8 cellular contexts compared by ENCODE assay signal in the genomic region with DNA sequence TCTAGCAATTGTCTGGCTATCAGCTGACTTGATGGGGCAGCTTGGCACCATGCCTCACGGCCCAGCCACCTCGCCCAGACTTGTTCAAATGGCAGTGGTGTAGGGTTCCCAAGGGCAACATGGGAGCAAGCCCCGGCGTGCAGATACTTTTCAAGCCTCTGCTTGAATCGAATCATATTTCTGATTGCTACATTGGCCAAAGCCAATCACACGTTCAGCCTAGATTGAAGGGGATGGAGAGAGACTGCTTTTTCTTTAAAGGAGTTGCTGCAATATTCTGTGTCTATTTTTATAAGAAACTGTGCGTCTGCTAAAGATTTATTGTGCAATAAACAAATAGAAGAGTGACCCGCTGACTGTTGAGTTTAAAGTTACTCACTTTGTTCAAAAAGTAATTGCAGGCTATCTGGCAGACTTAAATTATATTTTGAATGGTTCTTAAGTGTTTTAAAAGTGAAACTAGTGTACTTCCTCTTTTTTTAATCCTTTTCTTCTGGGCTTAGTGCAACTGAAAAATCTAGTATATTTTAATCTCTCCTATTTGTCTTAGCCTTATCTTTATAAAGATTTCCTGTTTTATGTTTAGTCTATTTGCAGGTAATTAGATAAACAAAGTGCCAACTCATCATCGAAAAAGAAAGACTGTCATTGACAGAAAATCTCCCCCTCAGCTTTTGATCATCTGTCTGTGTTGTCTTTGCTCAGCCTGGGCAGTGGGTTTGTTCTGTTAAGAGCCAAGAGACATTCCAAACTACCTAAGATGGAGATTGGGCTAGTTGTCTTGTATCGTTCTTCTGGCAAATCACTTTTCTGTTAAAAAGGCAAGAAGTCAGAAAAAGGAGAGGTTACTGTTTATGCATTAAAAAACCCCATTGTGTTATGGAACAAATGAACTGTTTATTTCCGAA.
DNase-seq lines count a peak whose midpoint lies in the region; ATAC-seq and TF ChIP-seq lines count a peak whose summit lies in the region.

No MANE protein-coding gene starts in this region.

- 28 to 40% methylated on average over 11 of the region's 11 CpGs for WGBS in upper lobe of left lung, 2 donors

- no peak overlapping the region for H3K9ac ChIP-seq in fibroblast of lung (ENCODE audit: insufficient read depth, low read length)

- TF ChIP-seq CTCF in fibroblast of lung (conservative IDR thresholded peaks at IDR 0.05 in 1 of 2, IDR thresholded peaks at IDR 0.05 in 1 of 2; ENCODE audit: low read depth in 1 of 2, low read length in 2 of 2) (no peak), upper lobe of left lung (IDR thresholded peaks at IDR 0.05) (no peak), Caco-2 (IDR thresholded peaks at IDR 0.05; ENCODE audit: insufficient read depth in 1 of 2, low read depth in 1 of 2, low read length in 1 of 2, severe bottlenecking in 1 of 2, unreplicated experiment in 1 of 2) (no peak)

- H3K9me3 Mint-ChIP-seq in Caco-2 (ENCODE audit: unreplicated experiment) = no peaks in the 10 kb centered on the region

- H3K9me3 ChIP-seq in fibroblast of lung (ENCODE audit: control insufficient read depth, insufficient read depth, low read depth, low read length) (no peaks in the 10 kb centered on the region), upper lobe of left lung (no peaks in the 10 kb centered on the region), Caco-2 (no peaks in the 10 kb centered on the region)

- peaks cover 13% of the 10 kb centered on the region for H3K27me3 Mint-ChIP-seq in Caco-2 (ENCODE audit: insufficient read depth, unreplicated experiment)

- H3K4me2 ChIP-seq in fibroblast of lung (ENCODE audit: extremely low read depth, insufficient read depth, low read length) = peak overlapping the region; percentile 84

- ATAC-seq in GM18505 (IDR thresholded peaks at IDR 0.05; ENCODE audit: unreplicated experiment) = peak; percentile 62
- ATAC-seq in HG03060 (IDR thresholded peaks at IDR 0.05; ENCODE audit: low read depth, unreplicated experiment) = peak; percentile 68
- ATAC-seq in upper lobe of left lung (ENCODE audit: low FRiP score in 2 of 2) = peak in 1 of 2 donors; percentile 64

- no peaks in the 10 kb centered on the region for H3K36me3 Mint-ChIP-seq in Caco-2 (ENCODE audit: insufficient read depth, unreplicated experiment)

- TF ChIP-seq POLR2A in GM18505 (IDR thresholded peaks at IDR 0.05; ENCODE audit: borderline replicate concordance, extremely low read depth, insufficient read depth, insufficient read length) = no peak
- TF ChIP-seq POLR2A in upper lobe of left lung (IDR thresholded peaks at IDR 0.05) = no peak

- H3K27ac Mint-ChIP-seq in Caco-2 (ENCODE audit: unreplicated experiment) = no peak overlapping the region

- no peak for TF ChIP-seq EP300 in upper lobe of left lung (IDR thresholded peaks at IDR 0.05)

- POLR2A ChIA-PET in Caco-2 (lab: Charles Lee) = interaction anchor here (0.7 kb wide), 1 partner anchor 62 kb away, joined by 3 read pairs; no protein-coding TSS in a partner anchor

- H2AFZ ChIP-seq in fibroblast of lung (ENCODE audit: low read length) = peak overlapping the region; percentile 73

- H3K27ac ChIP-seq in fibroblast of lung (ENCODE audit: insufficient read depth, low read length) = peak overlapping the region; percentile 38
- no peak overlapping the region for H3K27ac ChIP-seq in upper lobe of left lung

- no peaks in the 10 kb centered on the region for H3K4me1 Mint-ChIP-seq in Caco-2 (ENCODE audit: low read depth, unreplicated experiment)

- no peaks in the 10 kb centered on the region for H3K4me1 ChIP-seq in fibroblast of lung (ENCODE audit: control insufficient read depth, extremely low read depth, insufficient read depth, low read length)
- H3K4me1 ChIP-seq in upper lobe of left lung = no peaks in the 10 kb centered on the region
- no peaks in the 10 kb centered on the region for H3K4me1 ChIP-seq in Caco-2

- H4K20me1 ChIP-seq in fibroblast of lung (ENCODE audit: control insufficient read depth, extremely low read depth, insufficient read depth, low read length) = no peaks in the 10 kb centered on the region

- BruUV-seq in Caco-2 (replicated peaks; lab: Mats Ljungman, UMichigan) = no TSS peak

- H3K27me3 ChIP-seq in fibroblast of lung (ENCODE audit: control insufficient read depth, insufficient read depth, low read length) (no peaks in the 10 kb centered on the region), upper lobe of left lung (no peaks in the 10 kb centered on the region), Caco-2 (replicated peaks; ENCODE audit: control insufficient read depth, insufficient read depth, low read length) (no peaks in the 10 kb centered on the region)

- no peaks in the 10 kb centered on the region for H3K79me2 ChIP-seq in fibroblast of lung (ENCODE audit: control insufficient read depth, insufficient read depth, low read length)

- no peaks in the 10 kb centered on the region for H3K36me3 ChIP-seq in fibroblast of lung (ENCODE audit: control insufficient read depth, insufficient read depth, low read length)
- H3K36me3 ChIP-seq in upper lobe of left lung = no peaks in the 10 kb centered on the region
- no peaks in the 10 kb centered on the region for H3K36me3 ChIP-seq in Caco-2 (ENCODE audit: control insufficient read depth, insufficient read depth, low read length)

- H3K4me3 Mint-ChIP-seq in Caco-2 (ENCODE audit: unreplicated experiment) = no peak overlapping the region

- CTCF ChIA-PET in Caco-2 (lab: Charles Lee) = no interaction called here

- DNase-seq in NCI-H774 (lab: John Stamatoyannopoulos, UW) = peak; percentile 18
- peak; percentile 47 to 73 for DNase-seq in fibroblast of lung (ENCODE audit: low read depth in 2 of 2)
- peak; percentile 31 to 48 for DNase-seq in upper lobe of left lung
- no peak for DNase-seq in foreskin melanocyte
- no peak for DNase-seq in Caco-2
- no peak for DNase-seq in NCI-H524 treated with DMSO at 0.1 percent for 48 hours (lab: John Stamatoyannopoulos, UW)

- intact Hi-C loops in Caco-2 (cut with micrococcal nuclease; ENCODE audit: unreplicated experiment) = no loop called here

- H3K4me3 ChIP-seq in fibroblast of lung (replicated peaks in 1 of 4; ENCODE audit: control extremely low read depth in 1 of 4, insufficient read depth in 1 of 4, low read depth in 3 of 4, low read length in 4 of 4) (peak overlapping the region; percentile 2 to 59 (median 34)), upper lobe of left lung (peak overlapping the region in 3 of 4 donors; percentile 1 to 15 (median 10)), Caco-2 (ENCODE audit: low read depth, low read length) (no peak overlapping the region)

Comparison
In these comparisons a context has a peak if more than half of its experiments do, and no peak if none do; other contexts are left out.
1. DNase-seq: peak in NCI-H774 (single experiment), fibroblast of lung (2 of 2) and upper lobe of left lung (2 of 2); none in foreskin melanocyte (single experiment), Caco-2 (0 of 2) and NCI-H524 treated with DMSO at 0.1 percent for 48 hours (single experiment).